In the genomic region with DNA sequence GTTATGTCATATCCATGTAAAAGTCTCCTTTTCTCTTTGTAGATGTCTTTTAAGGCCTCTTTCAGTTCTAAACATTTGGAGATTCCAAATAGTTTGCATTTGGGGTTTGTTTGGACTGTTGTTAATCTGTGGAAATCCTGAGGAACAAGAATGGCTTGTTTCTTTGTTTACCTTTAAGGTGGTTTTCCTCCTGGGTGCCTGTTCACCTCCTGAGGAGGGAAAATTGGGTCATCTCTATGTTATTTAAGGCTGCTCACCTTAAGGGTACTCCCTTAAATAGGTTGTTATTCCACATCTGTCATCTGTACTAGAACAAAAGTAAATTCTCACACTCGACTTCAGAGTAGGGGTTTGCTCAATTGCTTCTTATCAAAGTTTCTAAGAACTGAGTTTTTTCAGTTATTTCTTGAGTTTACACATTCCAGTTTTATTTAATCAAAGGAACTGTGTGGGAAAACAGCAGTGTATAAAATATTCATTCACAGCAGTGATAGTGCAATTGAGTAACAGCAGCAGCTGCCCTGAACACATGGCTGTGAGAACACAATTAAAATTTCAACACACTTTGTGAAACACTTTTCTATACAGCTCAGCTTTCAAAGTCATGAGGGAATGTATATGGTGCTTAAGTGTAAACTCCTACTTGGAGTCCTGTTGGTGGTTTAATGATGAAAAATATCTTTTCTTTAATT, we compare ENCODE assay signal across 13 cellular contexts.
A peak's percentile ranks its signal among the peaks of the same experiment; 100 is the strongest.
DNase-seq lines count a peak whose midpoint lies in the region; ATAC-seq and TF ChIP-seq lines count a peak whose summit lies in the region.
"Had no signal": no experiment of that assay in that cellular context is flagged by ENCODE, and none has a peak within 500 bp of the region (broad histone marks: within the 10 kb centered on the region; RNA-seq: fewer than 3 reads in every experiment).

No MANE protein-coding gene starts in this region.

- no peak overlapping the region for H3K4me3 ChIP-seq in left lung
- H3K4me3 ChIP-seq in tibial artery: no peak overlapping the region
- no peak overlapping the region for H3K4me3 ChIP-seq in Peyer's patch

- H3K4me1 Mint-ChIP-seq in MCF 10A (ENCODE audit: insufficient read depth, unreplicated experiment): peaks cover 42% of the 10 kb centered on the region

- no peak for ATAC-seq in activated naive CD4-positive, alpha-beta T cell treated with anti-CD3 and anti-CD28 coated beads, Interleukin-2, amount 50 U/mL, for 72 hours
- ATAC-seq in left lung: peak; percentile 51

- no TSS peak for BruUV-seq in MCF 10A (replicated peaks; lab: Mats Ljungman, UMichigan)

- TF ChIP-seq CTCF in MCF 10A (IDR thresholded peaks at IDR 0.05; ENCODE audit: unreplicated experiment) (no peak), left lung (IDR thresholded peaks at IDR 0.05) (no peak), tibial artery (IDR thresholded peaks at IDR 0.05) (no peak), Peyer's patch (IDR thresholded peaks at IDR 0.05) (no peak)

- peaks cover 6 to 14% of the 10 kb centered on the region in 2 donors for H3K4me1 ChIP-seq in left lung
- peaks cover 0 to 73% (median 48%) of the 10 kb centered on the region in 4 donors for H3K4me1 ChIP-seq in tibial artery
- no peaks in the 10 kb centered on the region for H3K4me1 ChIP-seq in Peyer's patch

- peak overlapping the region; percentile 23 to 73 for H3K27ac ChIP-seq in left lung
- peak overlapping the region; percentile 75 to 83 for H3K27ac ChIP-seq in tibial artery
- no peak overlapping the region for H3K27ac ChIP-seq in Peyer's patch

- no peaks in the 10 kb centered on the region for H3K9me3 ChIP-seq in left lung
- H3K9me3 ChIP-seq in tibial artery: no peaks in the 10 kb centered on the region
- H3K9me3 ChIP-seq in Peyer's patch: no peaks in the 10 kb centered on the region

- intact Hi-C loops in MCF 10A (cut with micrococcal nuclease) (no loop called here), left lung (cut with DNase I) (no loop called here), tibial artery (cut with DNase I; ENCODE audit: low total_unique reads) (no loop called here)

- no peaks in the 10 kb centered on the region for H3K36me3 ChIP-seq in left lung
- no peaks in the 10 kb centered on the region for H3K36me3 ChIP-seq in tibial artery
- H3K36me3 ChIP-seq in Peyer's patch: no peaks in the 10 kb centered on the region

- H3K9me3 Mint-ChIP-seq in activated naive CD4-positive, alpha-beta T cell treated with anti-CD3 and anti-CD28 coated beads, Interleukin-2, amount 50 U/mL, for 72 hours: no peaks in the 10 kb centered on the region
- no peaks in the 10 kb centered on the region for H3K9me3 Mint-ChIP-seq in MCF 10A (ENCODE audit: unreplicated experiment)
- H3K9me3 Mint-ChIP-seq: brain; T-helper 1 cell treated with Interleukin-12 subunit alpha and Interleukin-12 subunit beta and Interleukin-4 antibody, amounts not matched to agents 30 μg/mL and 1 μg/mL, for 36 hours had no signal

- no peaks in the 10 kb centered on the region for H3K36me3 Mint-ChIP-seq in activated naive CD4-positive, alpha-beta T cell treated with anti-CD3 and anti-CD28 coated beads, Interleukin-2, amount 50 U/mL, for 72 hours
- no peaks in the 10 kb centered on the region for H3K36me3 Mint-ChIP-seq in MCF 10A (ENCODE audit: insufficient read depth, unreplicated experiment)
- H3K36me3 Mint-ChIP-seq: brain, naive B cell had no signal

- H3K27ac Mint-ChIP-seq in activated naive CD4-positive, alpha-beta T cell treated with anti-CD3 and anti-CD28 coated beads, Interleukin-2, amount 50 U/mL, for 72 hours: peak overlapping the region; percentile 25 to 28
- peak overlapping the region; percentile 91 for H3K27ac Mint-ChIP-seq in MCF 10A (ENCODE audit: low read depth, unreplicated experiment)
- H3K27ac Mint-ChIP-seq: T-helper 1 cell treated with Interleukin-12 subunit alpha and Interleukin-12 subunit beta and Interleukin-4 antibody, amounts not matched to agents 30 μg/mL and 1 μg/mL, for 36 hours had no signal

- no peaks in the 10 kb centered on the region for H3K27me3 Mint-ChIP-seq in MCF 10A (ENCODE audit: insufficient read depth, unreplicated experiment)

- CTCF ChIA-PET in MCF 10A (lab: Yijun Ruan, JAX): interaction anchor here (1.3 kb wide), 1 partner anchor 27 kb away, joined by 3 read pairs; no protein-coding TSS in a partner anchor

- POLR2A ChIA-PET in MCF 10A (lab: Yijun Ruan, JAX): interaction anchor here (0.5 to 2.0 kb wide), 3 partner anchors 9 to 65 kb away, joined by 3 to 18 read pairs (median 5); no protein-coding TSS in a partner anchor

- TF ChIP-seq POLR2A in Peyer's patch (IDR thresholded peaks at IDR 0.05): no peak

- H3K27me3 ChIP-seq in left lung (no peaks in the 10 kb centered on the region), tibial artery (no peaks in the 10 kb centered on the region), Peyer's patch (no peaks in the 10 kb centered on the region)

- H3K4me3 Mint-ChIP-seq in MCF 10A (ENCODE audit: unreplicated experiment): no peak overlapping the region
- H3K4me3 Mint-ChIP-seq: brain; naive B cell; T-helper 1 cell treated with Interleukin-12 subunit alpha and Interleukin-12 subunit beta and Interleukin-4 antibody, amounts not matched to agents 30 μg/mL and 1 μg/mL, for 36 hours had no signal

- DNase-seq in activated naive CD4-positive, alpha-beta T cell treated with anti-CD3 and anti-CD28 coated beads, Interleukin-2, amount 50 U/mL, for 72 hours (ENCODE audit: low spot score in 2 of 2): no peak
- DNase-seq in activated naive CD4-positive, alpha-beta T cell (lab: John Stamatoyannopoulos, UW): no peak
- DNase-seq in MCF 10A (ENCODE audit: unreplicated experiment) (peak; percentile 73), left lung (no peak), tibial artery (no peak), GM19240 (ENCODE audit: insufficient read length, low spot score) (no peak), Peyer's patch (no peak), NCI-H128 (lab: John Stamatoyannopoulos, UW; ENCODE audit: unreplicated experiment) (no peak)
- DNase-seq: AML-193, naive B cell, NCI-H510A had no signal

Comparison
In these comparisons a context has a peak if more than half of its experiments do, and no peak if none do; other contexts are left out.
1. H3K27ac ChIP-seq: peak in left lung (2 of 2) and tibial artery (2 of 2); none in Peyer's patch (0 of 4).